Comparison of ENCODE assay signal across 27 cellular contexts in the genomic region with DNA sequence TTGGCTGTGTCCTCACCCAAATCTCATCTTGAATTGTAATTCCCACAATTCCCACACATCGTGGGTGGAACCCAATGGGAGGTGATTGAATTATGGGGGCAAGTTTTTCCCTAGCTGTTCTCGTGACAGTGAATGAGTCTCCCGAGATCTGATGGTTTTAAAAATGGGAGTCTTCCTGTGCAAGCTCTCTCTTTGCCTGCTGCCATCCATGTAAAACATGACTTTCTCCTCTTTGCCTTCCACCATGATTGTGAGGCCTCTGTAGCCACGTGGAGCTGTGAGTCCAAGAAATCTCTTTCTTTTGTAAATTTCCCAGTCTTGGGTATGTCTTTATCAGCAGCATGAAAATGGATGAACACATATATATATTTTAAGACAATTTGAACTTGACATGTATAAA.
"Had no signal": no experiment of that assay in that cellular context is flagged by ENCODE, and none has a peak within 500 bp of the region (broad histone marks: within the 10 kb centered on the region; RNA-seq: fewer than 3 reads in every experiment).

No MANE protein-coding gene starts in this region.

- FAIRE-seq: colon, endometrium, endothelial cell of umbilical vein, frontal cortex had no signal

- H3K27ac Mint-ChIP-seq: dendritic cell treated with granulocyte-macrophage colony-stimulating factor and Interleukin-4, amounts not matched to agents 40 ng/mL and 50 ng/mL, for 4 days; effector memory CD8-positive, alpha-beta T cell; endodermal cell had no signal

- H3K27ac ChIP-seq: colonic mucosa, coronary artery, dorsolateral prefrontal cortex, epithelial cell of prostate, esophagus muscularis mucosa, esophagus squamous epithelium, foreskin keratinocyte, gastrocnemius medialis, gastroesophageal sphincter, heart left ventricle, heart right ventricle had no signal

- H3K4me1 ChIP-seq: colonic mucosa, esophagus muscularis mucosa, esophagus squamous epithelium, foreskin keratinocyte, gastroesophageal sphincter had no signal

- H3K4me3 ChIP-seq: colonic mucosa, coronary artery, dorsolateral prefrontal cortex, esophagus muscularis mucosa, esophagus squamous epithelium, gastrocnemius medialis, gastroesophageal sphincter, heart left ventricle, heart right ventricle had no signal

- H3K27me3 ChIP-seq: colonic mucosa, dorsolateral prefrontal cortex, esophagus muscularis mucosa, esophagus squamous epithelium, foreskin keratinocyte, gastrocnemius medialis, gastroesophageal sphincter, heart left ventricle, heart right ventricle had no signal

- H3K36me3 ChIP-seq: colonic mucosa, esophagus muscularis mucosa, esophagus squamous epithelium, gastrocnemius medialis, gastroesophageal sphincter, heart left ventricle, heart right ventricle had no signal

- H3K9me3 ChIP-seq: colonic mucosa, esophagus muscularis mucosa, esophagus squamous epithelium, gastrocnemius medialis had no signal

- DNase-seq: colonic mucosa; cortex of kidney; dermis blood vessel endothelial cell; dorsolateral prefrontal cortex; effector CD4-positive, alpha-beta T cell; effector CD8-positive, alpha-beta T cell; effector memory CD4-positive, alpha-beta T cell; effector memory CD8-positive, alpha-beta T cell; endodermal cell; erythroblast; esophagus squamous epithelium; foreskin fibroblast; foreskin keratinocyte; foreskin melanocyte; gastrocnemius medialis; head of caudate nucleus; heart left ventricle; heart right ventricle had no signal

- ATAC-seq: effector memory CD8-positive, alpha-beta T cell; foreskin keratinocyte; gastrocnemius medialis; gastroesophageal sphincter; heart left ventricle; heart right ventricle had no signal

- H3K4me1 Mint-ChIP-seq: endodermal cell had no signal

- H3K4me3 Mint-ChIP-seq: dendritic cell treated with granulocyte-macrophage colony-stimulating factor and Interleukin-4, amounts not matched to agents 40 ng/mL and 50 ng/mL, for 4 days; effector memory CD8-positive, alpha-beta T cell; endodermal cell had no signal

- H3K9me3 Mint-ChIP-seq: effector memory CD8-positive, alpha-beta T cell had no signal

- H3K27me3 Mint-ChIP-seq: dendritic cell treated with granulocyte-macrophage colony-stimulating factor and Interleukin-4, amounts not matched to agents 40 ng/mL and 50 ng/mL, for 4 days had no signal
